ENCODE assay signal across 1 cellular context in genomic region chr20:64265201-64265600, GRCh38.
TF ChIP-seq lines count a peak whose summit lies in the region.

No MANE protein-coding gene starts in this region.

TF ChIP-seq in K562, 482 proteins besides CTCF, POLR2A, EP300 and RAD21 (continued from another document):
- TF ChIP-seq KLF16 (IDR thresholded peaks at IDR 0.05) (no peak), CEBPB (tag; IDR thresholded peaks at IDR 0.05) (no peak), MNT (conservative IDR thresholded peaks at IDR 0.05) (no peak)
- TF ChIP-seq, protein P1, sequence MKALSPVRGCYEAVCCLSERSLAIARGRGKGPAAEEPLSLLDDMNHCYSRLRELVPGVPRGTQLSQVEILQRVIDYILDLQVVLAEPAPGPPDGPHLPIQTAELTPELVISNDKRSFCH (CRISPR knock-in tag; IDR thresholded peaks at IDR 0.05), result no peak
- TF ChIP-seq, protein P1 (tag; IDR thresholded peaks at IDR 0.05), result no peak
